19 cellular contexts compared by ENCODE assay signal in genomic region chr3:111325160-111325707, GRCh38.
DNase-seq lines count a peak whose midpoint lies in the region; ATAC-seq lines count a peak whose summit lies in the region.
"Had no signal": no experiment of that assay in that cellular context is flagged by ENCODE, and none has a peak within 500 bp of the region (broad histone marks: within the 10 kb centered on the region; RNA-seq: fewer than 3 reads in every experiment).

No MANE protein-coding gene starts in this region.

- H3K9me3 ChIP-seq in CD8-positive, alpha-beta memory T cell (ENCODE audit: low read length) = no peaks in the 10 kb centered on the region
- H3K9me3 ChIP-seq: adrenal gland, transverse colon had no signal

- no peaks in the 10 kb centered on the region for H3K27me3 Mint-ChIP-seq in CD8-positive, alpha-beta memory T cell
- H3K27me3 Mint-ChIP-seq in T-cell (no peaks in the 10 kb centered on the region), immature natural killer cell (ENCODE audit: low read depth in 3 of 3) (peaks cover 0 to 3% (median 0%) of the 10 kb centered on the region in 3 donors)

- H3K36me3 Mint-ChIP-seq in CD8-positive, alpha-beta memory T cell = peaks cover 0 to 2% (median 0%) of the 10 kb centered on the region in 3 donors
- H3K36me3 Mint-ChIP-seq in T-cell (no peaks in the 10 kb centered on the region), immature natural killer cell (no peaks in the 10 kb centered on the region)

- POLR2A ChIA-PET in CD8-positive, alpha-beta memory T cell (lab: Charles Lee) = no interaction called here
- POLR2A ChIA-PET in T-cell (lab: Charles Lee) = interaction anchor here in 1 of 2 donors (0.6 kb wide), 1 partner anchor 383 kb away, joined by 3 read pairs; no protein-coding TSS in a partner anchor

- H3K4me3 ChIP-seq in CD8-positive, alpha-beta memory T cell (ENCODE audit: low read length) = no peak overlapping the region
- H3K4me3 ChIP-seq: adrenal gland, cardiac muscle cell, transverse colon had no signal

- H3K36me3 ChIP-seq in CD8-positive, alpha-beta memory T cell (ENCODE audit: insufficient read depth, low read length) = no peaks in the 10 kb centered on the region
- H3K36me3 ChIP-seq: adrenal gland, cardiac muscle cell, transverse colon, WERI-Rb-1 had no signal

- H3K4me1 Mint-ChIP-seq in CD8-positive, alpha-beta memory T cell = peaks cover 29 to 37% (median 32%) of the 10 kb centered on the region in 3 donors
- peaks cover 33 to 36% (median 36%) of the 10 kb centered on the region in 3 donors for H3K4me1 Mint-ChIP-seq in T-cell
- H3K4me1 Mint-ChIP-seq in immature natural killer cell = peaks cover 24 to 33% of the 10 kb centered on the region in 2 donors

- no peak for DNase-seq in CD8-positive, alpha-beta memory T cell
- no peak for DNase-seq in T-cell
- no peak for DNase-seq in immature natural killer cell
- no peak for DNase-seq in Ammon's horn (ENCODE audit: low spot score)
- no peak for DNase-seq in caudate nucleus (lab: John Stamatoyannopoulos, UW)
- DNase-seq: activated CD4-positive, alpha-beta T cell treated with anti-CD3 and anti-CD28 coated beads, Interleukin-2, amount 50 U/mL, for 48 hours; activated T-cell treated with anti-CD3 and anti-CD28 coated beads, Interleukin-2, amount 50 U/mL, for 48 hours; adrenal gland; Calu3; left cardiac atrium; NCI-H524 treated with DMSO at 0.1 percent for 48 hours; Right ventricle myocardium superior; stimulated activated naive CD4-positive, alpha-beta T cell treated with Interleukin-2 at 50 U/mL for 16 hours; transverse colon; WERI-Rb-1 had no signal

- ATAC-seq in GM21381 (IDR thresholded peaks at IDR 0.05; ENCODE audit: unreplicated experiment) (peak; percentile 15), T-cell (replicated peaks in 1 of 4) (no peak), HG02884 (IDR thresholded peaks at IDR 0.05; ENCODE audit: unreplicated experiment) (no peak)
- ATAC-seq: left cardiac atrium had no signal

- H3K4me1 ChIP-seq in CD8-positive, alpha-beta memory T cell (ENCODE audit: insufficient read depth, low read length) = peaks cover 16% of the 10 kb centered on the region
- H3K4me1 ChIP-seq: adrenal gland had no signal

- peak overlapping the region in 5 of 8 donors; percentile 10 to 67 (median 51) for H3K27ac Mint-ChIP-seq in CD8-positive, alpha-beta memory T cell
- peak overlapping the region; percentile 10 to 98 for H3K27ac Mint-ChIP-seq in T-cell
- H3K27ac Mint-ChIP-seq in immature natural killer cell = peak overlapping the region in 4 of 6 donors; percentile 2 to 44 (median 22)
- H3K27ac Mint-ChIP-seq: progenitor cell of endocrine pancreas had no signal

- H3K4me3 Mint-ChIP-seq in CD8-positive, alpha-beta memory T cell = peak overlapping the region in 6 of 7 donors; percentile 14 to 81 (median 69)
- H3K4me3 Mint-ChIP-seq in T-cell (peak overlapping the region in 1 of 3 donors; percentile 72), immature natural killer cell (peak overlapping the region in 1 of 5 donors; percentile 46)

- CTCF ChIA-PET in CD8-positive, alpha-beta memory T cell (lab: Charles Lee) = no interaction called here
- CTCF ChIA-PET in T-cell (lab: Charles Lee) = no interaction called here

- no peaks in the 10 kb centered on the region for H3K27me3 ChIP-seq in CD8-positive, alpha-beta memory T cell (ENCODE audit: insufficient read depth, low read length, poor library complexity, severe bottlenecking)
- H3K27me3 ChIP-seq: adrenal gland, cardiac muscle cell, transverse colon had no signal

- H3K9me3 Mint-ChIP-seq in CD8-positive, alpha-beta memory T cell = no peaks in the 10 kb centered on the region
- H3K9me3 Mint-ChIP-seq in T-cell (no peaks in the 10 kb centered on the region), immature natural killer cell (no peaks in the 10 kb centered on the region)

- no peak overlapping the region for H3K27ac ChIP-seq in CD8-positive, alpha-beta memory T cell (ENCODE audit: low read depth, low read length)
- no peak overlapping the region for H3K27ac ChIP-seq in caudate nucleus (ENCODE audit: low read depth, low read length)
- H3K27ac ChIP-seq: adrenal gland, cardiac muscle cell, transverse colon, WERI-Rb-1 had no signal
